Comparison of ENCODE assay signal across 7 cellular contexts in the genomic region with DNA sequence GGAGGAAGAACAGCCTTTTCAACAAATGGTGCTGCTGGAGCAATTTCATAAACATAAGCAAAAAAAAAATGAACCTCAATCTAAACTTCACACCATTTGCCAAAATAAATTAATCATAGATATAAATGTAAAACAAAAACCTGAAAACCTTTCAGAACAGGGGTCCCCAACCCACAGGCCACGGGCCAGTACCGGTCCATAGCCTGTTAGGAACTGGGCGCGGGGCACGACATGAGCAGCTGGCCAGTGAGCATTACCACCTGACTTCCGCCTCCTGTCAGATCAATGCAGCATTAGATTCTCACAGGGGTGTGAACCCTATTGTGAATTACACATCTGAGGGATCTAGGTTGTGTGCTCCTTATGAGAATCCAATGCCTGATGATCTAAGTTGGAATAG.
"Had no signal": no experiment of that assay in that cellular context is flagged by ENCODE, and none has a peak within 500 bp of the region (broad histone marks: within the 10 kb centered on the region; RNA-seq: fewer than 3 reads in every experiment).

No MANE protein-coding gene starts in this region.

- H3K4me3 ChIP-seq: GM12878 had no signal

- DNase-seq: GDM1, GF-D8 had no signal

- FAIRE-seq: GM12878, GM12891, GM12892, GM18507, GM19239 had no signal

- ATAC-seq: GM12878 had no signal
